Comparison of ENCODE assay signal across 15 cellular contexts in genomic region chr1:180976958-180977357, GRCh38. TPM values are rescaled to one million over a fixed set of nuclear protein-coding genes. Genes with fewer than 3 reads are reported as not detected.
DNase-seq lines count a peak whose midpoint lies in the region; ATAC-seq and TF ChIP-seq lines count a peak whose summit lies in the region.
"Had no signal": no experiment of that assay in that cellular context is flagged by ENCODE, and none has a peak within 500 bp of the region (broad histone marks: within the 10 kb centered on the region; RNA-seq: fewer than 3 reads in every experiment).

No MANE protein-coding gene starts in this region.

- no peak overlapping the region for H2BK5ac ChIP-seq in mesenchymal stem cell (ENCODE audit: low read depth, low read length, poor library complexity, severe bottlenecking)

- H3K36me3 Mint-ChIP-seq in activated CD4-positive, alpha-beta T cell treated with anti-CD3 and anti-CD28 coated beads, Interleukin-2, amount 10 ng/mL, durations not matched to agents 24 days and 14 days (ENCODE audit: low read depth), result peaks cover 71% of the 10 kb centered on the region

- no peak overlapping the region for H2BK120ac ChIP-seq in mesenchymal stem cell (ENCODE audit: low read depth, low read length)

- no peaks in the 10 kb centered on the region for H3K9me3 Mint-ChIP-seq in activated CD4-positive, alpha-beta T cell treated with anti-CD3 and anti-CD28 coated beads, Interleukin-2, amount 10 ng/mL, durations not matched to agents 24 days and 14 days

- peaks cover 7 to 43% (median 38%) of the 10 kb centered on the region in 4 donors for H3K4me1 ChIP-seq in esophagus muscularis mucosa
- H3K4me1 ChIP-seq in neutrophil (ENCODE audit: control insufficient read depth in 1 of 2, insufficient read depth in 1 of 2, low read depth in 1 of 2, low read length in 1 of 2), result peaks cover 28% of the 10 kb centered on the region in 2 experiments
- peaks cover 11% of the 10 kb centered on the region for H3K4me1 ChIP-seq in upper lobe of right lung
- peaks cover 4% of the 10 kb centered on the region for H3K4me1 ChIP-seq in mesenchymal stem cell (ENCODE audit: control insufficient read depth, insufficient read depth, low read depth, low read length)

- H3K27me3 Mint-ChIP-seq in activated CD4-positive, alpha-beta T cell treated with anti-CD3 and anti-CD28 coated beads, Interleukin-2, amount 10 ng/mL, durations not matched to agents 24 days and 14 days, result no peaks in the 10 kb centered on the region

- H3K4me3 Mint-ChIP-seq in activated CD4-positive, alpha-beta T cell treated with anti-CD3 and anti-CD28 coated beads, Interleukin-2, amount 10 ng/mL, durations not matched to agents 24 days and 14 days, result no peak overlapping the region

- H3K18ac ChIP-seq in mesenchymal stem cell (ENCODE audit: low read depth in 1 of 2, low read length in 2 of 2), result no peak overlapping the region

- H3K27ac Mint-ChIP-seq in activated CD4-positive, alpha-beta T cell treated with anti-CD3 and anti-CD28 coated beads, Interleukin-2, amount 10 ng/mL, durations not matched to agents 24 days and 14 days, result peak overlapping the region; percentile 41

- no peak for DNase-seq in activated CD4-positive, alpha-beta T cell treated with anti-CD3 and anti-CD28 coated beads, Interleukin-2, amount 10 ng/mL, durations not matched to agents 24 days and 14 days
- no peak for DNase-seq in activated CD4-positive, alpha-beta T cell treated with anti-CD3 and anti-CD28 coated beads, Interleukin-2, amount 50 U/mL, for 48 hours
- DNase-seq in esophagus muscularis mucosa (ENCODE audit: extremely low spot score), result peak; percentile 64
- DNase-seq in upper lobe of right lung, result no peak
- DNase-seq in mesenchymal stem cell, result no peak
- DNase-seq in amniotic stem cell (lab: John Stamatoyannopoulos, UW), result no peak
- DNase-seq: Karpas-422, MM.1S, NCI-H1417, NCI-H1930, NCI-H2171 treated with DMSO at 0.1 percent for 48 hours had no signal

- H3K9me3 ChIP-seq in esophagus muscularis mucosa (no peaks in the 10 kb centered on the region), neutrophil (no peaks in the 10 kb centered on the region), upper lobe of right lung (no peaks in the 10 kb centered on the region), mesenchymal stem cell (ENCODE audit: control insufficient read depth, low read length) (no peaks in the 10 kb centered on the region)
- H3K9me3 ChIP-seq: BLaER1 had no signal

- peak; percentile 42 for ATAC-seq in upper lobe of right lung
- ATAC-seq in GM21717 (IDR thresholded peaks at IDR 0.05; ENCODE audit: unreplicated experiment), result no peak

- H3K4me3 ChIP-seq in esophagus muscularis mucosa (no peak overlapping the region), neutrophil (ENCODE audit: low read depth in 1 of 2, low read length in 1 of 2) (no peak overlapping the region), upper lobe of right lung (no peak overlapping the region), mesenchymal stem cell (ENCODE audit: insufficient read depth in 1 of 2, low read depth in 1 of 2, low read length in 2 of 2) (no peak overlapping the region)
- H3K4me3 ChIP-seq: BLaER1 had no signal

- no peak overlapping the region for H2BK15ac ChIP-seq in mesenchymal stem cell (ENCODE audit: low read depth, poor library complexity, severe bottlenecking)

- no peak overlapping the region for H4K8ac ChIP-seq in mesenchymal stem cell (ENCODE audit: low read length)

- H3K27ac ChIP-seq in esophagus muscularis mucosa (replicated peaks in 1 of 4) (no peak overlapping the region), neutrophil (peak overlapping the region; percentile 70), upper lobe of right lung (no peak overlapping the region), mesenchymal stem cell (ENCODE audit: low read length, poor library complexity, severe bottlenecking) (no peak overlapping the region)
- H3K27ac ChIP-seq: 22Rv1, BLaER1 had no signal

- H3K14ac ChIP-seq in mesenchymal stem cell (ENCODE audit: low read length in 2 of 2), result no peak overlapping the region

- WGBS in esophagus muscularis mucosa, result 54% methylated on average over 1 of the region's 1 CpG
- WGBS in mesenchymal stem cell, result no CpG with 5 or more reads among the region's 1 CpG

- H3K36me3 ChIP-seq in esophagus muscularis mucosa, result peaks cover 0 to 48% (median 29%) of the 10 kb centered on the region in 4 donors
- H3K36me3 ChIP-seq in neutrophil, result peaks cover 46% of the 10 kb centered on the region
- peaks cover 66% of the 10 kb centered on the region for H3K36me3 ChIP-seq in upper lobe of right lung
- H3K36me3 ChIP-seq in mesenchymal stem cell (ENCODE audit: control insufficient read depth in 1 of 2, insufficient read depth in 2 of 2, low read depth in 1 of 2, low read length in 2 of 2), result peaks cover 22 to 59% of the 10 kb centered on the region in 2 experiments

- no peak overlapping the region for H3K4me2 ChIP-seq in mesenchymal stem cell (ENCODE audit: low read length, poor library complexity, severe bottlenecking)
- H3K4me2 ChIP-seq: BLaER1 had no signal

- TF ChIP-seq EP300 in esophagus muscularis mucosa (IDR thresholded peaks at IDR 0.05), result no peak

- H3K9ac ChIP-seq in mesenchymal stem cell (ENCODE audit: low read length), result no peak overlapping the region
- H3K9ac ChIP-seq: BLaER1 had no signal

- no peak overlapping the region for H3K23ac ChIP-seq in mesenchymal stem cell (ENCODE audit: low read length in 2 of 2)

- intact Hi-C loops in activated CD4-positive, alpha-beta T cell treated with anti-CD3 and anti-CD28 coated beads, Interleukin-2, amount 10 ng/mL, durations not matched to agents 24 days and 14 days (cut with micrococcal nuclease), result no loop called here
- intact Hi-C loops in esophagus muscularis mucosa (cut with DNase I) (no loop called here), upper lobe of right lung (cut with DNase I) (no loop called here)

- TF ChIP-seq POLR2A in esophagus muscularis mucosa (IDR thresholded peaks at IDR 0.05; ENCODE audit: low read depth), result no peak

- no peak overlapping the region for H3K4ac ChIP-seq in mesenchymal stem cell (ENCODE audit: low read depth in 1 of 2, low read length in 2 of 2)

- H4K91ac ChIP-seq in mesenchymal stem cell (ENCODE audit: low read length), result no peak overlapping the region

- no peak overlapping the region for H2BK12ac ChIP-seq in mesenchymal stem cell (ENCODE audit: low read length in 2 of 2)

- no peak overlapping the region for H2AK5ac ChIP-seq in mesenchymal stem cell (ENCODE audit: low read length, severe bottlenecking)

- no peak for TF ChIP-seq CTCF in esophagus muscularis mucosa (IDR thresholded peaks at IDR 0.05)
- no peak for TF ChIP-seq CTCF in neutrophil (IDR thresholded peaks at IDR 0.05)
- TF ChIP-seq CTCF in upper lobe of right lung (IDR thresholded peaks at IDR 0.05), result no peak

- H3K79me1 ChIP-seq in mesenchymal stem cell (replicated peaks; ENCODE audit: low read length, poor library complexity, severe bottlenecking), result peaks cover 27% of the 10 kb centered on the region

- peaks cover 36% of the 10 kb centered on the region for H3K4me1 Mint-ChIP-seq in activated CD4-positive, alpha-beta T cell treated with anti-CD3 and anti-CD28 coated beads, Interleukin-2, amount 10 ng/mL, durations not matched to agents 24 days and 14 days

- H3K27me3 ChIP-seq in esophagus muscularis mucosa (no peaks in the 10 kb centered on the region), neutrophil (no peaks in the 10 kb centered on the region), upper lobe of right lung (no peaks in the 10 kb centered on the region), mesenchymal stem cell (ENCODE audit: control insufficient read depth in 1 of 2, insufficient read depth in 1 of 2, low read length in 2 of 2) (no peaks in the 10 kb centered on the region)
- H3K27me3 ChIP-seq: BLaER1 had no signal

- H2AFZ ChIP-seq in mesenchymal stem cell (ENCODE audit: low read depth, low read length), result no peak overlapping the region

RNA-seq across cellular contexts. Expression of gene STX6, which starts 45.7 kb away (rescaled TPM):
- total RNA-seq in activated CD4-positive, alpha-beta T cell treated with anti-CD3 and anti-CD28 coated beads, Interleukin-2, amount 10 ng/mL, durations not matched to agents 24 days and 14 days, result 31.9 and 33.6 TPM in 2 replicates
- 10 to 100 TPM; 19.4 to 38.0 (median 23.2) TPM for total RNA-seq in esophagus muscularis mucosa
- 32.6 TPM for total RNA-seq in upper lobe of right lung
- 11.2 TPM for polyA plus RNA-seq in mesenchymal stem cell (2013, experiment 1 of 2)
- polyA plus RNA-seq in mesenchymal stem cell (2013, experiment 2 of 2), result 10.8 TPM

RNA-seq across cellular contexts. Expression of gene MR1, which starts 56.8 kb away (rescaled TPM):
- total RNA-seq in activated CD4-positive, alpha-beta T cell treated with anti-CD3 and anti-CD28 coated beads, Interleukin-2, amount 10 ng/mL, durations not matched to agents 24 days and 14 days, result 14.6 and 16.2 TPM in 2 replicates
- total RNA-seq in esophagus muscularis mucosa (10 to 100 TPM; 10.8 to 23.5 (median 15.4) TPM), upper lobe of right lung (45.0 TPM)
- polyA plus RNA-seq in mesenchymal stem cell (2013, experiment 1 of 2), result 2.2 TPM
- 2.2 TPM for polyA plus RNA-seq in mesenchymal stem cell (2013, experiment 2 of 2)
